Comparison of ENCODE assay signal across 30 cellular contexts in genomic region chr6:149157126-149157525, GRCh38.
"Had no signal": no experiment of that assay in that cellular context is flagged by ENCODE, and none has a peak within 500 bp of the region (broad histone marks: within the 10 kb centered on the region; RNA-seq: fewer than 3 reads in every experiment).

No MANE protein-coding gene starts in this region.

- H3K9me3 ChIP-seq: esophagus muscularis mucosa, gastrocnemius medialis, heart right ventricle had no signal

- H3K27ac ChIP-seq: brain microvascular endothelial cell, esophagus muscularis mucosa, foreskin keratinocyte, gastrocnemius medialis, heart right ventricle, hepatocyte, WERI-Rb-1 had no signal

- H3K4me1 ChIP-seq: esophagus muscularis mucosa, foreskin keratinocyte, gastrocnemius medialis had no signal

- DNase-seq: activated B cell treated with CpG ODN at 0.5 μM for 24 hours; activated CD4-positive, alpha-beta memory T cell treated with anti-CD3 and anti-CD28 coated beads, Interleukin-2, amount 10 ng/mL, durations not matched to agents 7 days and 5 days; activated CD4-positive, alpha-beta T cell treated with anti-CD3 and anti-CD28 coated beads, Interleukin-2, amount 10 ng/mL, durations not matched to agents 7 days and 5 days; activated CD4-positive, alpha-beta T cell treated with anti-CD3 and anti-CD28 coated beads, Interleukin-2, amount 50 U/mL, for 4 hours; activated CD8-positive, alpha-beta memory T cell treated with anti-CD3 and anti-CD28 coated beads, Interleukin-2, amount 50 U/mL, for 48 hours; activated gamma-delta T cell; activated naive CD4-positive, alpha-beta T cell; activated naive CD4-positive, alpha-beta T cell treated with anti-CD3 and anti-CD28 coated beads, Interleukin-2, amount 10 ng/mL, durations not matched to agents 7 days and 5 days; activated naive CD8-positive, alpha-beta T cell treated with anti-CD3 and anti-CD28 coated beads, Interleukin-2, amount 10 ng/mL, durations not matched to agents 7 days and 5 days; activated T-cell treated with anti-CD3 and anti-CD28 coated beads for 4 hours; activated T-cell treated with anti-CD3 and anti-CD28 coated beads, Interleukin-2, amount 50 U/mL, for 24 hours; activated T-cell treated with anti-CD3 and anti-CD28 coated beads, Interleukin-2, amount 50 U/mL, for 72 hours; amniotic stem cell; anterior cingulate cortex; brain microvascular endothelial cell; caudate nucleus; cortex of kidney; dermis blood vessel endothelial cell; effector CD4-positive, alpha-beta T cell; effector memory CD8-positive, alpha-beta T cell; erythroblast; foreskin keratinocyte; gastrocnemius medialis; heart right ventricle; T-helper 1 cell; T-helper 17 cell; T1000; WERI-Rb-1 had no signal

- H3K36me3 ChIP-seq: brain microvascular endothelial cell, esophagus muscularis mucosa, gastrocnemius medialis, heart right ventricle, WERI-Rb-1 had no signal

- H3K4me3 ChIP-seq: esophagus muscularis mucosa, gastrocnemius medialis, heart right ventricle, hepatocyte had no signal

- H3K27me3 ChIP-seq: brain microvascular endothelial cell, esophagus muscularis mucosa, gastrocnemius medialis, heart right ventricle, hepatocyte had no signal
